ENCODE assay signal across 8 cellular contexts in the genomic region with DNA sequence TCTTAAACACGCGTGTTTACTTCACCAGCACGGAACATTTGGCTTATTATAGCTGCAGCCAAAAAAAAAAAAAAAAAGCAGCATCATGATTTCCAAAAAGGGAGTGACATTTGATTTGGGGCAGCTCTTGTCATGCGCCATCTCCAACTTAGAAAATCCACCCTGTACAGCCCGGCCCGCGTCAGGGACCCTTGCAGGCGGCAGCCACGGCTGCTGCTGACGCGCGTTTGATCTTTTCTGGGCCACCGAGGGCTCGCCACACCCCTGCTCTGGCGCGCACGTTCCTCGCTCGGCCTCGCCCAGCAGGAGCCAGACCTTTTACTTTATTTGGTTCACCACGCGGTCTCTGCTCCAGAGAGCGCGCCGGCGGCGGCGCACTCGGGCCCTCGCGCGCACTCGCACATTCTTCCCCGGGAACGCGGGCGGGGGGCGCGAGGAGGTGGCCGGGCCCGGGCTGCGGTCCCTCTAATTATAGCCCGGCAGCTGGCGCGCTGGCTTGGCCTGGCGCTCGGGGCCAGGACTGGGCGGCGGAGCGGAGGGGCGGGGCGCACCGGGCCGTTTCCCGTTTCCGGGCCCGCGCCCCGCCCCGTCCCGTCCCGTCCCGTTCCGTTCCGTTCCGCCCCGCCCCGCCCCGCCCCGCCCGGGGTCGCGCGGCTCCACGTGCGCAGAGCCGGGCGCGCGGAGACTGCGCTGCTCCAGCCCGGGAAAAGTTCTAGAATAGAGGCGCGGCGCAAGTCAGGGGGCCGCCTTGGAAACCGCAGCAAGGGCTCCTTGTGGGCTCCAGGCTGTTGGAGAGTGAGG. TPM values are rescaled to one million over a fixed set of nuclear protein-coding genes. Genes with fewer than 3 reads are reported as not detected.
DNase-seq lines count a peak whose midpoint lies in the region; ATAC-seq and TF ChIP-seq lines count a peak whose summit lies in the region.

No MANE protein-coding gene starts in this region.

- no peaks in the 10 kb centered on the region for H3K27me3 ChIP-seq in CD4-positive, alpha-beta T cell (ENCODE audit: control insufficient read depth, insufficient read depth, low read length)
- H3K27me3 ChIP-seq in ectodermal cell (ENCODE audit: control insufficient read depth, insufficient read depth, low read length, poor library complexity, severe bottlenecking) (no peaks in the 10 kb centered on the region), lung (ENCODE audit: control insufficient read depth, insufficient read depth) (no peaks in the 10 kb centered on the region)

- no peaks in the 10 kb centered on the region for H3K27me3 Mint-ChIP-seq in CD4-positive, alpha-beta T cell
- H3K27me3 Mint-ChIP-seq in activated CD8-positive, alpha-beta T cell treated with anti-CD3 and anti-CD28 coated beads for 36 hours, result no peaks in the 10 kb centered on the region

- no peaks in the 10 kb centered on the region for H3K9me3 Mint-ChIP-seq in CD4-positive, alpha-beta T cell
- H3K9me3 Mint-ChIP-seq in activated CD8-positive, alpha-beta T cell treated with anti-CD3 and anti-CD28 coated beads for 36 hours, result no peaks in the 10 kb centered on the region

- peak; percentile 62 for ATAC-seq in CD4-positive, alpha-beta T cell (ENCODE audit: poor library complexity)
- ATAC-seq in GM19397 (IDR thresholded peaks at IDR 0.05; ENCODE audit: unreplicated experiment) (peak; percentile 79), HG03469 (IDR thresholded peaks at IDR 0.05; ENCODE audit: unreplicated experiment) (peak; percentile 38), lung (ENCODE audit: insufficient read depth, low FRiP score) (peak; percentile 93)
- ATAC-seq in activated CD8-positive, alpha-beta T cell treated with anti-CD3 and anti-CD28 coated beads for 36 hours, result peak; percentile 77

- H3K36me3 ChIP-seq in ectodermal cell (ENCODE audit: control insufficient read depth, insufficient read depth, low read length) (no peaks in the 10 kb centered on the region), lung (ENCODE audit: control insufficient read depth in 2 of 2, insufficient read depth in 2 of 2, low read length in 2 of 2) (no peaks in the 10 kb centered on the region)

- peak overlapping the region; percentile 95 for H3K27ac ChIP-seq in CD4-positive, alpha-beta T cell (ENCODE audit: low read depth, low read length)
- H3K27ac ChIP-seq in ectodermal cell (ENCODE audit: insufficient read depth, low read depth, low read length, poor library complexity, severe bottlenecking), result peak overlapping the region; percentile 88
- peak overlapping the region; percentile 95 to 99 for H3K27ac ChIP-seq in lung (ENCODE audit: low read depth in 1 of 2, low read length in 1 of 2)

- H3K4me1 ChIP-seq in ectodermal cell (ENCODE audit: control insufficient read depth, insufficient read depth, low read length), result peaks cover 23% of the 10 kb centered on the region
- H3K4me1 ChIP-seq in lung (ENCODE audit: control insufficient read depth in 2 of 2, insufficient read depth in 2 of 2, low read length in 2 of 2), result peaks cover 0 to 26% of the 10 kb centered on the region in 2 donors

- H3K36me3 Mint-ChIP-seq in CD4-positive, alpha-beta T cell (ENCODE audit: low read depth), result peaks cover 26% of the 10 kb centered on the region
- H3K36me3 Mint-ChIP-seq in activated CD8-positive, alpha-beta T cell treated with anti-CD3 and anti-CD28 coated beads for 36 hours (ENCODE audit: low read depth), result peaks cover 29% of the 10 kb centered on the region

- TF ChIP-seq CTCF in CD4-positive, alpha-beta T cell (IDR thresholded peaks at IDR 0.05), result no peak
- TF ChIP-seq CTCF in activated CD8-positive, alpha-beta T cell treated with anti-CD3 and anti-CD28 coated beads for 36 hours (IDR thresholded peaks at IDR 0.05), result no peak
- no peak for TF ChIP-seq CTCF in lung (IDR thresholded peaks at IDR 0.05; ENCODE audit: control extremely low read depth, extremely low read depth)

- intact Hi-C loops in CD4-positive, alpha-beta T cell (cut with DNase I, micrococcal nuclease), result loop anchor here (1.0 to 10.0 kb wide), 8 partner anchors 8 to 725 kb away; a partner anchor contains a TSS
- intact Hi-C loops in activated CD8-positive, alpha-beta T cell treated with anti-CD3 and anti-CD28 coated beads for 36 hours (cut with micrococcal nuclease), result loop anchor here (2.0 kb wide), 1 partner anchor 99 kb away; no protein-coding TSS in a partner anchor

- H3K27ac Mint-ChIP-seq in CD4-positive, alpha-beta T cell, result peak overlapping the region; percentile 98
- H3K27ac Mint-ChIP-seq in activated CD8-positive, alpha-beta T cell treated with anti-CD3 and anti-CD28 coated beads for 36 hours, result peak overlapping the region; percentile 98

- POLR2A ChIA-PET in CD4-positive, alpha-beta T cell (lab: Charles Lee), result interaction anchor here (0.6 to 6.3 kb wide), 16 partner anchors 8 to 1096 kb away, joined by 3 to 291 read pairs (median 4); a partner anchor contains a TSS
- POLR2A ChIA-PET in activated CD8-positive, alpha-beta T cell treated with anti-CD3 and anti-CD28 coated beads for 36 hours (lab: Charles Lee), result interaction anchor here (0.6 to 5.3 kb wide), 12 partner anchors 9 to 124 kb away, joined by 3 to 67 read pairs (median 3); a partner anchor contains a TSS

- 0 to 1% methylated on average over 87 of the region's 87 CpGs for WGBS in ectodermal cell, 2 experiments
- WGBS in lung, 2 donors, result 0 to 1% methylated on average over 50 to 87 of the region's 87 CpGs

- H3K9me3 ChIP-seq in CD4-positive, alpha-beta T cell (ENCODE audit: control insufficient read depth, low read length), result no peaks in the 10 kb centered on the region
- H3K9me3 ChIP-seq in ectodermal cell (ENCODE audit: control insufficient read depth, low read length), result no peaks in the 10 kb centered on the region
- peaks cover 0 to 2% of the 10 kb centered on the region in 2 donors for H3K9me3 ChIP-seq in lung (ENCODE audit: control insufficient read depth in 2 of 2, insufficient read depth in 1 of 2, low read length in 1 of 2)

- peaks cover 61% of the 10 kb centered on the region for H3K4me1 Mint-ChIP-seq in CD4-positive, alpha-beta T cell (ENCODE audit: low read depth)
- peaks cover 53% of the 10 kb centered on the region for H3K4me1 Mint-ChIP-seq in activated CD8-positive, alpha-beta T cell treated with anti-CD3 and anti-CD28 coated beads for 36 hours (ENCODE audit: low read depth)

- H3K4me3 ChIP-seq in ectodermal cell (ENCODE audit: insufficient read depth, low read depth, low read length) (peak overlapping the region; percentile 35), lung (peak overlapping the region; percentile 41)

- peak; percentile 28 to 82 (median 58) for DNase-seq in CD4-positive, alpha-beta T cell
- DNase-seq in NCI-H774 (lab: John Stamatoyannopoulos, UW) (peak; percentile 91), lung (ENCODE audit: low spot score) (peak; percentile 82)
- DNase-seq in activated CD8-positive, alpha-beta T cell treated with anti-CD3 and anti-CD28 coated beads for 36 hours, result peak; percentile 86
- DNase-seq in stimulated activated CD4-positive, alpha-beta T cell treated with anti-CD3 and anti-CD28 coated beads, TNF-alpha, amount 100 ng/mL, for 4 hours (ENCODE audit: low read depth in 3 of 3), result peak in 2 of 3 experiments; percentile 62 to 78

- H3K4me3 Mint-ChIP-seq in CD4-positive, alpha-beta T cell, result peak overlapping the region; percentile 90
- peak overlapping the region; percentile 87 for H3K4me3 Mint-ChIP-seq in activated CD8-positive, alpha-beta T cell treated with anti-CD3 and anti-CD28 coated beads for 36 hours

- CTCF ChIA-PET in CD4-positive, alpha-beta T cell (lab: Charles Lee), result interaction anchor here (0.7 to 2.8 kb wide), 5 partner anchors 10 to 484 kb away, joined by 3 to 17 read pairs (median 3); a partner anchor contains a TSS
- CTCF ChIA-PET in activated CD8-positive, alpha-beta T cell treated with anti-CD3 and anti-CD28 coated beads for 36 hours (lab: Charles Lee), result interaction anchor here (0.6 to 3.3 kb wide), 9 partner anchors 13 to 484 kb away, joined by 3 to 18 read pairs (median 5); no protein-coding TSS in a partner anchor

RNA-seq across cellular contexts. Expression of a gene that starts 10.2 kb away (rescaled TPM):
- total RNA-seq in CD4-positive, alpha-beta T cell, result 100 to 1,000 TPM; 580 to 609 TPM
- total RNA-seq in activated CD8-positive, alpha-beta T cell treated with anti-CD3 and anti-CD28 coated beads for 36 hours, result 100 to 1,000 TPM; 148 to 155 TPM
- 56.3 TPM for polyA plus RNA-seq in ectodermal cell (2013, experiment 1 of 4)
- polyA plus RNA-seq in ectodermal cell (2013, experiment 2 of 4), result 39.8 TPM
- polyA plus RNA-seq in ectodermal cell (2013, experiment 3 of 4), result 41.4 TPM
- polyA plus RNA-seq in ectodermal cell (2013, experiment 4 of 4), result 51.6 TPM
- total RNA-seq in lung, result 100 to 1,000 TPM; 113 to 197 TPM
- 100 to 1,000 TPM in 1 of 2 donors, 10 to 100 TPM in 1; 49.3 to 106 TPM for polyA plus RNA-seq in lung

Comparison
In these comparisons a context has a peak if more than half of its experiments do, and no peak if none do; other contexts are left out.
1. Peak in every context shown above with its lines: DNase-seq, ATAC-seq, H3K4me3 ChIP-seq and H3K27ac ChIP-seq.
2. ATAC-seq: peak in every context shown above with its lines; median percentile 93 in lung; 79 in GM19397; 77 in activated CD8-positive, alpha-beta T cell treated with anti-CD3 and anti-CD28 coated beads for 36 hours; 62 in CD4-positive, alpha-beta T cell; 38 in HG03469.